31 cellular contexts compared by ENCODE assay signal in the genomic region with DNA sequence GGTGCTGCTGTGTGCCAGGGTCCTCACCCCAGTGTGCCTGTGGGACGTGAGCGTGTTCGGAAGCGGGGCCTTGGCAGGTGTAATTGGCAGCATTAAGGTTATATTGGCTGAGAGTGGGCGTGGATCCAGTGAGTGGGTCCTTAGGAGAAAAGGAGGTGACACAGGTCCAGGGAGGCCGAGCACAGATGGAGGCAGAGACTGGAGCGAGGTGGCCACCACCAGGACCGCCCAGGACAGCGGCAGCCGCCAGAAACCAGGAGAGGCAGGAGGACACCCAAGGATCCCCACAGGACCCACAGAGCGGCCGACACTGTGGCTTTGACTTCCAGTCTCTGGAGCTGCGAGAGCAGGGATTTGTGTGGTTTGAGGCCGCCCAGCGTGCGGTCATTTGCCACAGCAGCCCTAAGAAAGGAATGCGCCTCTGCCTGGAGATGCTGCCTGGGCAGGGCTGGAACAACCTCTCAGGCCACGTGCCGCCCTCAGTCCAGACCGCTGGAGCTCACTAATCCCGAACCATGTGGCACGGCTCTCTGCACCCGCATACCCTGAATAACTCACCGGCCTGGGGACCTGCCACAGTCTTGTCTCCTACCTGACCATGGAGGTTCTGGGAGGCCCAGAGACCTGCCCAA. TPM values are rescaled to one million over a fixed set of nuclear protein-coding genes. Genes with fewer than 3 reads are reported as not detected.
DNase-seq lines count a peak whose midpoint lies in the region; ATAC-seq and TF ChIP-seq lines count a peak whose summit lies in the region.
"Had no signal": no experiment of that assay in that cellular context is flagged by ENCODE, and none has a peak within 500 bp of the region (broad histone marks: within the 10 kb centered on the region; RNA-seq: fewer than 3 reads in every experiment).

No MANE protein-coding gene starts in this region.

- H3K4me1 Mint-ChIP-seq in neural crest cell: peaks cover 4% of the 10 kb centered on the region
- H3K4me1 Mint-ChIP-seq in activated naive CD8-positive, alpha-beta T cell treated with anti-CD3 and anti-CD28 coated beads for 36 hours: no peaks in the 10 kb centered on the region
- H3K4me1 Mint-ChIP-seq: H9, immature natural killer cell had no signal

- peak overlapping the region in 17 of 59 donors; percentile 3 to 38 (median 14) for H3K4me3 ChIP-seq in dorsolateral prefrontal cortex
- H3K4me3 ChIP-seq: adrenal gland, cardiac muscle cell, hepatocyte, left ventricle myocardium inferior, right atrium auricular region, uterus had no signal

- TF ChIP-seq CTCF in dorsolateral prefrontal cortex (IDR thresholded peaks at IDR 0.05 in 54 of 56, conservative IDR thresholded peaks at IDR 0.05 in 2 of 56; ENCODE audit: low read depth in 1 of 56, partially characterized antibody in 56 of 56) (no peak), neural crest cell (conservative IDR thresholded peaks at IDR 0.05) (no peak)

- H3K4me3 Mint-ChIP-seq in neural crest cell: no peak overlapping the region
- no peak overlapping the region for H3K4me3 Mint-ChIP-seq in activated naive CD8-positive, alpha-beta T cell treated with anti-CD3 and anti-CD28 coated beads for 36 hours
- H3K4me3 Mint-ChIP-seq: activated CD8-positive, alpha-beta T cell treated with anti-CD3 and anti-CD28 coated beads for 36 hours; CD4-positive, CD25-positive, alpha-beta regulatory T cell; H9; immature natural killer cell had no signal

- intact Hi-C loops in dorsolateral prefrontal cortex (cut with DNase I): no loop called here

- no peaks in the 10 kb centered on the region for H3K9me3 Mint-ChIP-seq in neural crest cell
- H3K9me3 Mint-ChIP-seq in activated naive CD8-positive, alpha-beta T cell treated with anti-CD3 and anti-CD28 coated beads for 36 hours: no peaks in the 10 kb centered on the region
- H3K9me3 Mint-ChIP-seq: activated CD8-positive, alpha-beta T cell treated with anti-CD3 and anti-CD28 coated beads for 36 hours; CD4-positive, CD25-positive, alpha-beta regulatory T cell; H9; immature natural killer cell had no signal

- H3K27ac ChIP-seq in dorsolateral prefrontal cortex: peak overlapping the region; percentile 29 to 97 (median 94)
- H3K27ac ChIP-seq in substantia nigra (ENCODE audit: low read depth, low read length, poor library complexity, severe bottlenecking): peak overlapping the region; percentile 70
- H3K27ac ChIP-seq: adrenal gland, cardiac muscle cell, epithelial cell of prostate, hepatocyte, KMS-11, left ventricle myocardium inferior, neutrophil, right atrium auricular region, uterus had no signal

- no peak for ATAC-seq in GM18511 (IDR thresholded peaks at IDR 0.05; ENCODE audit: unreplicated experiment)
- ATAC-seq: activated CD8-positive, alpha-beta T cell treated with anti-CD3 and anti-CD28 coated beads for 36 hours had no signal

- H3K27me3 ChIP-seq in dorsolateral prefrontal cortex: peaks cover 0 to 4% (median 0%) of the 10 kb centered on the region in 45 donors
- H3K27me3 ChIP-seq: cardiac muscle cell, hepatocyte, right atrium auricular region, uterus had no signal

- DNase-seq in RPMI7951 (ENCODE audit: low read depth) (peak; percentile 65), dorsolateral prefrontal cortex (peak in 7 of 10 donors; percentile 48 to 71 (median 63)), neural crest cell (ENCODE audit: low read depth, low spot score) (no peak), substantia nigra (lab: John Stamatoyannopoulos, UW) (peak in 22 of 49 donors; percentile 14 to 73 (median 40)), NCI-H524 treated with DMSO at 0.1 percent for 48 hours (lab: John Stamatoyannopoulos, UW) (no peak)
- no peak for DNase-seq in activated naive CD8-positive, alpha-beta T cell treated with anti-CD3 and anti-CD28 coated beads for 36 hours
- DNase-seq: activated CD8-positive, alpha-beta T cell treated with anti-CD3 and anti-CD28 coated beads for 36 hours; activated effector memory CD4-positive, alpha-beta T cell treated with anti-CD3 and anti-CD28 coated beads, Interleukin-2, amount 50 U/mL, for 16 hours; activated T-cell treated with anti-CD3 and anti-CD28 coated beads for 4 hours; adrenal gland; CD4-positive, CD25-positive, alpha-beta regulatory T cell; dermis blood vessel endothelial cell; DMS 273 treated with DMSO at 0.1 percent for 48 hours; H9; immature natural killer cell; left ventricle myocardium inferior; NCI-H187 treated with DMSO at 0.1 percent for 48 hours; NCI-H2227 treated with DMSO at 0.1 percent for 48 hours; NCI-H82; Right ventricle myocardium superior; uterus had no signal

- peak overlapping the region; percentile 62 for H3K27ac Mint-ChIP-seq in neural crest cell (ENCODE audit: unreplicated experiment)
- no peak overlapping the region for H3K27ac Mint-ChIP-seq in activated naive CD8-positive, alpha-beta T cell treated with anti-CD3 and anti-CD28 coated beads for 36 hours
- H3K27ac Mint-ChIP-seq: activated CD8-positive, alpha-beta T cell treated with anti-CD3 and anti-CD28 coated beads for 36 hours; immature natural killer cell had no signal

- H3K27me3 Mint-ChIP-seq in neural crest cell (ENCODE audit: low read depth): no peaks in the 10 kb centered on the region
- H3K27me3 Mint-ChIP-seq in activated naive CD8-positive, alpha-beta T cell treated with anti-CD3 and anti-CD28 coated beads for 36 hours: peaks cover 12% of the 10 kb centered on the region

- H3K36me3 Mint-ChIP-seq in neural crest cell (ENCODE audit: low read depth): no peaks in the 10 kb centered on the region
- H3K36me3 Mint-ChIP-seq in activated naive CD8-positive, alpha-beta T cell treated with anti-CD3 and anti-CD28 coated beads for 36 hours: no peaks in the 10 kb centered on the region
- H3K36me3 Mint-ChIP-seq: CD4-positive, CD25-positive, alpha-beta regulatory T cell; immature natural killer cell had no signal

RNA-seq across cellular contexts. Expression of gene SOX8, which starts 45.3 kb away (rescaled TPM):
- total RNA-seq in RPMI7951 (2014; rRNA removed; shearing (Covaris generic)): 0.10 TPM in 1 of 2 replicates, not detected in the other
- 100 to 1,000 TPM in 11 of 120 experiments, 10 to 100 TPM in 109; 17.7 to 191 (median 59.0) TPM for total RNA-seq in dorsolateral prefrontal cortex
- total RNA-seq in neural crest cell: 19.4 and 19.8 TPM in 2 replicates
- total RNA-seq in activated naive CD8-positive, alpha-beta T cell treated with anti-CD3 and anti-CD28 coated beads for 36 hours: under 1 TPM; 0.42 to 0.58 TPM
- total RNA-seq: fibroblast of villous mesenchyme had no signal

RNA-seq across cellular contexts. Expression of gene SSTR5, which starts 45.6 kb away (rescaled TPM):
- total RNA-seq in RPMI7951 (2014; rRNA removed; shearing (Covaris generic)): not detected in 2 replicates
- under 1 TPM in 8 of 120 experiments, not detected in 112; 0.37 to 0.67 (median 0.44) TPM for total RNA-seq in dorsolateral prefrontal cortex
- total RNA-seq in neural crest cell: not detected in 2 replicates
- total RNA-seq in activated naive CD8-positive, alpha-beta T cell treated with anti-CD3 and anti-CD28 coated beads for 36 hours: not detected
- total RNA-seq: activated CD8-positive, alpha-beta T cell treated with anti-CD3 and anti-CD28 coated beads for 36 hours; cardiac muscle cell; CD4-positive, CD25-positive, alpha-beta regulatory T cell; fibroblast of villous mesenchyme; mononuclear cell; OCI-LY7; uterus had no signal

RNA-seq across cellular contexts. Expression of gene LMF1, which starts 56.1 kb away (rescaled TPM):
- 16.0 and 20.4 TPM in 2 replicates for total RNA-seq in RPMI7951 (2014; rRNA removed; shearing (Covaris generic))
- total RNA-seq in dorsolateral prefrontal cortex (10 to 100 TPM; 26.2 to 68.7 (median 45.4) TPM), neural crest cell (16.0 and 19.4 TPM in 2 replicates)
- total RNA-seq in activated naive CD8-positive, alpha-beta T cell treated with anti-CD3 and anti-CD28 coated beads for 36 hours: 1 to 10 TPM; 7.0 to 8.1 TPM

Comparison
In these comparisons a context has a peak if more than half of its experiments do, and no peak if none do; other contexts are left out.
1. DNase-seq: peak in RPMI7951 (single experiment) and dorsolateral prefrontal cortex (7 of 10); none in neural crest cell (single experiment), activated naive CD8-positive, alpha-beta T cell treated with anti-CD3 and anti-CD28 coated beads for 36 hours (single experiment) and NCI-H524 treated with DMSO at 0.1 percent for 48 hours (single experiment).
2. RNA of gene SOX8, which starts 45.3 kb away (total RNA-seq): 17.7 to 191 TPM in dorsolateral prefrontal cortex and 19.4 to 19.8 TPM in neural crest cell; 0.42 to 0.58 TPM in activated naive CD8-positive, alpha-beta T cell treated with anti-CD3 and anti-CD28 coated beads for 36 hours and 0.10 TPM in RPMI7951; every median in the first group is over 10 times any median in the second.